ENCODE assay signal across 21 cellular contexts in the genomic region with DNA sequence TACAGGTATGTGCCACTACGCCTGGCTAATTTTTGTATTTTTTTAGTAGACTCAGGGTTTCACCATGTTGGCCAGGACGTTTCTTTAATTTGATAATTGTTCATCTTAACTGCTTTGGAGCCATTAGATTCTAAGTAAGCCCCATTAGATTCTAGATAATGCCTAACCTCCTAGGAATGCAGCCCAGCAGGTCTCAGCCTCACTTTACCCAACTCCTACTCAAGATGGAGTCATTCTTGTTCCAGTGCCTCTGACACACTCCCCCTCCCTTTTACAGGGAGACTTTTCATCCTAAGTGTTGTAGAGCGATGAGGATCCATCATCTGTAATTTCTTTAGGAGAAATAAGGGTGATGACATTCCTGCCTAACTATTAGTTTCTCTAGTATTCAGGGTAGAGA. TPM values are rescaled to one million over a fixed set of nuclear protein-coding genes. Genes with fewer than 3 reads are reported as not detected.
"Had no signal": no experiment of that assay in that cellular context is flagged by ENCODE, and none has a peak within 500 bp of the region (broad histone marks: within the 10 kb centered on the region; RNA-seq: fewer than 3 reads in every experiment).

No MANE protein-coding gene starts in this region.

- H3K27ac Mint-ChIP-seq: effector memory CD8-positive, alpha-beta T cell; endodermal cell; mesothelial cell of epicardium; naive B cell; naive thymus-derived CD8-positive, alpha-beta T cell had no signal

- ATAC-seq: effector memory CD8-positive, alpha-beta T cell; foreskin keratinocyte; gastroesophageal sphincter; heart left ventricle; left cardiac atrium; left lung; left ventricle myocardium superior; lower lobe of right lung; mucosa of descending colon; naive thymus-derived CD8-positive, alpha-beta T cell had no signal

- H3K36me3 ChIP-seq: colonic mucosa, esophagus muscularis mucosa, gastroesophageal sphincter, heart left ventricle, left lung, lower lobe of right lung had no signal

- H3K36me3 Mint-ChIP-seq: mesothelial cell of epicardium; naive B cell; naive thymus-derived CD8-positive, alpha-beta T cell had no signal

- H3K4me1 ChIP-seq: colonic mucosa, foreskin keratinocyte had no signal

- H3K4me3 ChIP-seq: colonic mucosa, esophagus muscularis mucosa, gastroesophageal sphincter, heart left ventricle, left lung, lower lobe of right lung, mucosa of descending colon had no signal

- H3K9me3 ChIP-seq: colonic mucosa, esophagus muscularis mucosa, gastroesophageal sphincter, heart left ventricle, left lung, lower lobe of right lung, mucosa of descending colon had no signal

- H3K27ac ChIP-seq: colonic mucosa, esophagus muscularis mucosa, foreskin keratinocyte, gastroesophageal sphincter, heart left ventricle, left lung, lower lobe of right lung had no signal

- H3K9me3 Mint-ChIP-seq: dendritic cell treated with granulocyte-macrophage colony-stimulating factor and Interleukin-4, amounts not matched to agents 40 ng/mL and 50 ng/mL, for 4 days; effector memory CD8-positive, alpha-beta T cell; mesothelial cell of epicardium; naive B cell; naive thymus-derived CD8-positive, alpha-beta T cell had no signal

- H3K27me3 ChIP-seq: colonic mucosa, esophagus muscularis mucosa, left lung had no signal

- DNase-seq: colonic mucosa; cortex of kidney; effector CD8-positive, alpha-beta T cell; effector memory CD8-positive, alpha-beta T cell; endodermal cell; foreskin keratinocyte; heart left ventricle; hippocampal formation; left cardiac atrium; left lung; left ventricle myocardium superior; lower lobe of right lung; mucosa of descending colon; naive B cell; naive thymus-derived CD8-positive, alpha-beta T cell had no signal

RNA-seq across cellular contexts. Expression of a gene that starts 23.7 kb away (rescaled TPM):
- total RNA-seq: epithelial cell of proximal tubule; foreskin keratinocyte; kidney epithelial cell; naive thymus-derived CD8-positive, alpha-beta T cell had no signal

RNA-seq across cellular contexts. Expression of a gene that starts 34.5 kb away (rescaled TPM):
- total RNA-seq: foreskin keratinocyte had no signal
